8 cellular contexts compared by ENCODE assay signal in genomic region chr17:65560628-65561371, GRCh38.
DNase-seq lines count a peak whose midpoint lies in the region; ATAC-seq and TF ChIP-seq lines count a peak whose summit lies in the region.

No MANE protein-coding gene starts in this region.

- H3K27ac Mint-ChIP-seq in effector memory CD8-positive, alpha-beta T cell, result peak overlapping the region; percentile 65 to 86

- no peak for TF ChIP-seq CTCF in GM10266 (IDR thresholded peaks at IDR 0.05; ENCODE audit: control insufficient read depth, insufficient read depth, low read depth, missing control alignments)

- peaks cover 12 to 20% of the 10 kb centered on the region in 2 donors for H3K4me1 Mint-ChIP-seq in effector memory CD8-positive, alpha-beta T cell (ENCODE audit: low read depth in 2 of 2)

- ATAC-seq in HG03135 (IDR thresholded peaks at IDR 0.05; ENCODE audit: unreplicated experiment), result peak; percentile 33
- ATAC-seq in effector memory CD8-positive, alpha-beta T cell (replicated peaks), result peak; percentile 51
- ATAC-seq in GM18517 (IDR thresholded peaks at IDR 0.05; ENCODE audit: unreplicated experiment), result no peak

- peaks cover 7 to 9% of the 10 kb centered on the region in 2 donors for H3K27me3 Mint-ChIP-seq in effector memory CD8-positive, alpha-beta T cell

- H3K4me3 Mint-ChIP-seq in effector memory CD8-positive, alpha-beta T cell, result peak overlapping the region in 1 of 2 donors; percentile 83

- H3K9me3 Mint-ChIP-seq in effector memory CD8-positive, alpha-beta T cell, result no peaks in the 10 kb centered on the region

- DNase-seq in GM10266 (ENCODE audit: extremely low spot score), result peak; percentile 71
- peak; percentile 37 for DNase-seq in NCI-H526 treated with DMSO at 0.1 percent for 48 hours (lab: John Stamatoyannopoulos, UW)
- DNase-seq in activated CD8-positive, alpha-beta memory T cell treated with anti-CD3 and anti-CD28 coated beads, Interleukin-2, amount 50 U/mL, for 1 hour (ENCODE audit: extremely low read depth), result peak; percentile 45
- peak; percentile 47 to 62 (median 58) for DNase-seq in effector memory CD8-positive, alpha-beta T cell
- peak; percentile 82 for DNase-seq in medulla oblongata (ENCODE audit: extremely low spot score)
- DNase-seq in stimulated activated CD4-positive, alpha-beta T cell treated with anti-CD3 and anti-CD28 coated beads, TNF-alpha, amount 100 ng/mL, for 24 hours (ENCODE audit: low read depth in 3 of 3), result peak; percentile 50 to 75 (median 57)

- H3K36me3 Mint-ChIP-seq in effector memory CD8-positive, alpha-beta T cell (ENCODE audit: insufficient read depth), result peaks cover 16% of the 10 kb centered on the region
